32 cellular contexts compared by ENCODE assay signal in the genomic region with DNA sequence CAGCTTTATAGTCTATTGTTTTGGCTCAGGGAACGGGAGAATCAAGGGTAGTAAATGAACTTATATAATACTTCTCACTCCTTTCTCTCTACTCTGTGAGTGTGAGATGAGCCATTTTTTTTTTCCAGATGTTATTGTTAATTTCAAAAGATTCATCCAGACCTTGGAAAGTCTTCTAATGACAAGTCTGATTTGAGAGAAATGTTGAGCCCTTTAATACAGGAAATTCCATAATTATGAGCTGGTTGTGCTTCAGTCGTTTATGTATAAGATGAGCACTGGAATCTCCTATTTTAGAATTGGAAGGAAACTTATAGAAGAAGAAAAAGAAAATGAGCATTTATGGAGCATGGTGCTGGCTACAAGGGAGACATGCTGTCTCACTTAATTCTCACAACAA.
DNase-seq lines count a peak whose midpoint lies in the region; ATAC-seq and TF ChIP-seq lines count a peak whose summit lies in the region.
"Had no signal": no experiment of that assay in that cellular context is flagged by ENCODE, and none has a peak within 500 bp of the region (broad histone marks: within the 10 kb centered on the region; RNA-seq: fewer than 3 reads in every experiment).

No MANE protein-coding gene starts in this region.

- no peaks in the 10 kb centered on the region for H3K9me3 Mint-ChIP-seq in chondrocyte (ENCODE audit: low read depth)
- H3K9me3 Mint-ChIP-seq in nephron progenitor cell = no peaks in the 10 kb centered on the region
- no peaks in the 10 kb centered on the region for H3K9me3 Mint-ChIP-seq in CD4-positive, alpha-beta T cell
- H3K9me3 Mint-ChIP-seq in activated T-helper 17 cell treated with anti-CD3 and anti-CD28 coated beads, Interleukin-2, amount 50 U/mL, for 72 hours = no peaks in the 10 kb centered on the region
- H3K9me3 Mint-ChIP-seq: activated B cell treated with CpG ODN at 0.5 μM for 24 hours; activated CD4-positive, alpha-beta T cell treated with anti-CD3 and anti-CD28 coated beads, Interleukin-2, amount 10 ng/mL, durations not matched to agents 7 days and 5 days; activated naive CD4-positive, alpha-beta T cell treated with anti-CD3 and anti-CD28 coated beads, Interleukin-2, amount 50 U/mL, for 72 hours; dendritic cell treated with granulocyte-macrophage colony-stimulating factor and Interleukin-4, amounts not matched to agents 40 ng/mL and 50 ng/mL, for 4 days; natural killer cell treated with Interleukin-12 subunit alpha and Interleukin-12 subunit beta and Interleukin-15 and Interleukin-18, amount 100 ng/mL, for 72 hours had no signal

- H2BK15ac ChIP-seq in mesenchymal stem cell (ENCODE audit: low read depth, poor library complexity, severe bottlenecking) = no peak overlapping the region

- H3K27me3 Mint-ChIP-seq in chondrocyte (ENCODE audit: low read depth) (no peaks in the 10 kb centered on the region), nephron progenitor cell (ENCODE audit: low read depth, poor library complexity) (no peaks in the 10 kb centered on the region)
- H3K27me3 Mint-ChIP-seq in CD4-positive, alpha-beta T cell = peaks cover 5% of the 10 kb centered on the region
- H3K27me3 Mint-ChIP-seq in activated T-helper 17 cell treated with anti-CD3 and anti-CD28 coated beads, Interleukin-2, amount 50 U/mL, for 72 hours = peaks cover 5% of the 10 kb centered on the region
- H3K27me3 Mint-ChIP-seq: activated B cell treated with CpG ODN at 0.5 μM for 24 hours; dendritic cell treated with granulocyte-macrophage colony-stimulating factor and Interleukin-4, amounts not matched to agents 40 ng/mL and 50 ng/mL, for 4 days had no signal

- no peak overlapping the region for H2AFZ ChIP-seq in ACC112 (ENCODE audit: low read length, unreplicated experiment)
- no peak overlapping the region for H2AFZ ChIP-seq in mesenchymal stem cell (ENCODE audit: low read depth, low read length)

- H3K23ac ChIP-seq in mesenchymal stem cell (ENCODE audit: low read length in 2 of 2) = no peak overlapping the region

- TF ChIP-seq CTCF in RWPE2 (IDR thresholded peaks at IDR 0.05; ENCODE audit: poor library complexity, severe bottlenecking) (no peak), chondrocyte (IDR thresholded peaks at IDR 0.05) (no peak), nephron progenitor cell (IDR thresholded peaks at IDR 0.05) (no peak)
- TF ChIP-seq CTCF in CD4-positive, alpha-beta T cell (IDR thresholded peaks at IDR 0.05) = no peak

- CTCF ChIA-PET in CD4-positive, alpha-beta T cell (lab: Charles Lee) = no interaction called here

- no peak overlapping the region for H2BK5ac ChIP-seq in mesenchymal stem cell (ENCODE audit: low read depth, low read length, poor library complexity, severe bottlenecking)

- POLR2A ChIA-PET in CD4-positive, alpha-beta T cell (lab: Charles Lee) = no interaction called here

- H3K79me1 ChIP-seq in mesenchymal stem cell (replicated peaks; ENCODE audit: low read length, poor library complexity, severe bottlenecking) = peaks cover 28% of the 10 kb centered on the region

- no peak overlapping the region for H4K8ac ChIP-seq in mesenchymal stem cell (ENCODE audit: low read length)

- peak overlapping the region; percentile 90 for H3K27ac Mint-ChIP-seq in chondrocyte (ENCODE audit: unreplicated experiment)
- H3K27ac Mint-ChIP-seq in nephron progenitor cell = no peak overlapping the region
- H3K27ac Mint-ChIP-seq in CD4-positive, alpha-beta T cell = no peak overlapping the region
- H3K27ac Mint-ChIP-seq in activated T-helper 17 cell treated with anti-CD3 and anti-CD28 coated beads, Interleukin-2, amount 50 U/mL, for 72 hours = no peak overlapping the region
- H3K27ac Mint-ChIP-seq: activated B cell treated with CpG ODN at 0.5 μM for 24 hours; activated CD4-positive, alpha-beta T cell treated with anti-CD3 and anti-CD28 coated beads, Interleukin-2, amount 10 ng/mL, durations not matched to agents 7 days and 5 days; activated naive CD4-positive, alpha-beta T cell treated with anti-CD3 and anti-CD28 coated beads, Interleukin-2, amount 50 U/mL, for 72 hours; CD4-positive, CD25-positive, alpha-beta regulatory T cell; dendritic cell treated with granulocyte-macrophage colony-stimulating factor and Interleukin-4, amounts not matched to agents 40 ng/mL and 50 ng/mL, for 4 days; natural killer cell treated with Interleukin-12 subunit alpha and Interleukin-12 subunit beta and Interleukin-15 and Interleukin-18, amount 100 ng/mL, for 72 hours had no signal

- no peak overlapping the region for H2AK5ac ChIP-seq in mesenchymal stem cell (ENCODE audit: low read length, severe bottlenecking)

- no peak overlapping the region for H2BK120ac ChIP-seq in mesenchymal stem cell (ENCODE audit: low read depth, low read length)

- H3K27me3 ChIP-seq in ACC112 (ENCODE audit: insufficient read depth, low read length) = no peaks in the 10 kb centered on the region
- no peaks in the 10 kb centered on the region for H3K27me3 ChIP-seq in RWPE2 (ENCODE audit: insufficient read depth, poor library complexity, severe bottlenecking)
- no peaks in the 10 kb centered on the region for H3K27me3 ChIP-seq in mesenchymal stem cell (ENCODE audit: control insufficient read depth in 1 of 2, insufficient read depth in 1 of 2, low read length in 2 of 2)
- no peaks in the 10 kb centered on the region for H3K27me3 ChIP-seq in CD4-positive, alpha-beta T cell (ENCODE audit: control insufficient read depth, insufficient read depth, low read length)
- H3K27me3 ChIP-seq: ovary, SJCRH30 had no signal

- H3K4me1 ChIP-seq in ACC112 (ENCODE audit: control insufficient read depth, insufficient read depth, low read length, unreplicated experiment) (peaks cover 52% of the 10 kb centered on the region), RWPE2 (ENCODE audit: insufficient read depth, poor library complexity, severe bottlenecking) (peaks cover 14% of the 10 kb centered on the region), mesenchymal stem cell (ENCODE audit: control insufficient read depth, insufficient read depth, low read depth, low read length) (peaks cover 2% of the 10 kb centered on the region)
- H3K4me1 ChIP-seq: SJCRH30 had no signal

- H3K27ac ChIP-seq in ACC112 (ENCODE audit: low read depth, low read length) (peak overlapping the region; percentile 84), RWPE2 (ENCODE audit: poor library complexity, severe bottlenecking) (peak overlapping the region; percentile 43), mesenchymal stem cell (ENCODE audit: low read length, poor library complexity, severe bottlenecking) (no peak overlapping the region)
- no peak overlapping the region for H3K27ac ChIP-seq in CD4-positive, alpha-beta T cell (ENCODE audit: low read depth, low read length)
- H3K27ac ChIP-seq: ovary, SJCRH30, thoracic aorta had no signal

- H3K4me1 Mint-ChIP-seq in chondrocyte (ENCODE audit: low read depth) = peaks cover 100% of the 10 kb centered on the region
- H3K4me1 Mint-ChIP-seq in nephron progenitor cell = peaks cover 32% of the 10 kb centered on the region
- no peaks in the 10 kb centered on the region for H3K4me1 Mint-ChIP-seq in CD4-positive, alpha-beta T cell (ENCODE audit: low read depth)
- H3K4me1 Mint-ChIP-seq in activated T-helper 17 cell treated with anti-CD3 and anti-CD28 coated beads, Interleukin-2, amount 50 U/mL, for 72 hours = no peaks in the 10 kb centered on the region
- H3K4me1 Mint-ChIP-seq: activated B cell treated with CpG ODN at 0.5 μM for 24 hours; activated CD4-positive, alpha-beta T cell treated with anti-CD3 and anti-CD28 coated beads, Interleukin-2, amount 10 ng/mL, durations not matched to agents 7 days and 5 days; CD4-positive, CD25-positive, alpha-beta regulatory T cell had no signal

- no peak overlapping the region for H3K4me2 ChIP-seq in mesenchymal stem cell (ENCODE audit: low read length, poor library complexity, severe bottlenecking)

- H3K4me3 Mint-ChIP-seq in chondrocyte (ENCODE audit: unreplicated experiment) (peak overlapping the region; percentile 29), nephron progenitor cell (no peak overlapping the region)
- no peak overlapping the region for H3K4me3 Mint-ChIP-seq in CD4-positive, alpha-beta T cell
- H3K4me3 Mint-ChIP-seq in activated T-helper 17 cell treated with anti-CD3 and anti-CD28 coated beads, Interleukin-2, amount 50 U/mL, for 72 hours = no peak overlapping the region
- H3K4me3 Mint-ChIP-seq: activated B cell treated with CpG ODN at 0.5 μM for 24 hours; activated CD4-positive, alpha-beta T cell treated with anti-CD3 and anti-CD28 coated beads, Interleukin-2, amount 10 ng/mL, durations not matched to agents 7 days and 5 days; CD4-positive, CD25-positive, alpha-beta regulatory T cell; dendritic cell treated with granulocyte-macrophage colony-stimulating factor and Interleukin-4, amounts not matched to agents 40 ng/mL and 50 ng/mL, for 4 days; natural killer cell treated with Interleukin-12 subunit alpha and Interleukin-12 subunit beta and Interleukin-15 and Interleukin-18, amount 100 ng/mL, for 72 hours had no signal

- H3K36me3 ChIP-seq in ACC112 (ENCODE audit: insufficient read depth, low read length) (peaks cover 10% of the 10 kb centered on the region), RWPE2 (ENCODE audit: low read depth) (no peaks in the 10 kb centered on the region), mesenchymal stem cell (ENCODE audit: control insufficient read depth in 1 of 2, insufficient read depth in 2 of 2, low read depth in 1 of 2, low read length in 2 of 2) (peaks cover 8 to 70% of the 10 kb centered on the region in 2 experiments)
- H3K36me3 ChIP-seq: esophagus squamous epithelium, ovary, SJCRH30, thoracic aorta had no signal

- no peak overlapping the region for H3K14ac ChIP-seq in mesenchymal stem cell (ENCODE audit: low read length in 2 of 2)

- peaks cover 87% of the 10 kb centered on the region for H3K79me2 ChIP-seq in ACC112 (ENCODE audit: control insufficient read depth, insufficient read depth, low read length, unreplicated experiment)

- no peak overlapping the region for H2BK12ac ChIP-seq in mesenchymal stem cell (ENCODE audit: low read length in 2 of 2)

- WGBS in mesenchymal stem cell = 0% methylated on average over 1 of the region's 2 CpGs

- peaks cover 21% of the 10 kb centered on the region for H3K36me3 Mint-ChIP-seq in chondrocyte (ENCODE audit: low read depth)
- no peaks in the 10 kb centered on the region for H3K36me3 Mint-ChIP-seq in nephron progenitor cell (ENCODE audit: low read depth)
- no peaks in the 10 kb centered on the region for H3K36me3 Mint-ChIP-seq in CD4-positive, alpha-beta T cell (ENCODE audit: low read depth)
- no peaks in the 10 kb centered on the region for H3K36me3 Mint-ChIP-seq in activated T-helper 17 cell treated with anti-CD3 and anti-CD28 coated beads, Interleukin-2, amount 50 U/mL, for 72 hours (ENCODE audit: low read depth)
- H3K36me3 Mint-ChIP-seq: activated naive CD4-positive, alpha-beta T cell treated with anti-CD3 and anti-CD28 coated beads, Interleukin-2, amount 50 U/mL, for 72 hours; CD4-positive, CD25-positive, alpha-beta regulatory T cell; natural killer cell treated with Interleukin-12 subunit alpha and Interleukin-12 subunit beta and Interleukin-15 and Interleukin-18, amount 100 ng/mL, for 72 hours had no signal

- no peak overlapping the region for H4K91ac ChIP-seq in mesenchymal stem cell (ENCODE audit: low read length)

- DNase-seq in RWPE2 (ENCODE audit: low spot score) (no peak), chondrocyte (ENCODE audit: low spot score) (no peak), mesenchymal stem cell (peak; percentile 55), nephron progenitor cell (no peak), CD1c-positive myeloid dendritic cell (ENCODE audit: extremely low spot score) (no peak)
- no peak for DNase-seq in CD4-positive, alpha-beta T cell
- DNase-seq: 8988T; activated B cell treated with CpG ODN at 0.5 μM for 24 hours; activated CD4-positive, alpha-beta T cell treated with anti-CD3 and anti-CD28 coated beads, Interleukin-2, amount 10 ng/mL, durations not matched to agents 7 days and 5 days; activated effector memory CD4-positive, alpha-beta T cell treated with Interleukin-2 at 50 U/mL for 16 hours; anterior cingulate cortex; CD4-positive, CD25-positive, alpha-beta regulatory T cell; central memory CD4-positive, alpha-beta T cell; esophagus squamous epithelium; H7; hippocampal formation; KBM-7; left cardiac atrium; NCI-H1092 treated with DMSO at 0.1 percent for 48 hours; NCI-H187 treated with DMSO at 0.1 percent for 48 hours; NCI-H2171; NCI-H510A; ovary; SJCRH30; small intestine; stimulated activated naive CD4-positive, alpha-beta T cell treated with Interleukin-2 at 50 U/mL for 16 hours had no signal

- intact Hi-C loops in CD4-positive, alpha-beta T cell (cut with DNase I, micrococcal nuclease) = no loop called here

- H3K9me3 ChIP-seq in RWPE2 (ENCODE audit: severe bottlenecking) = no peaks in the 10 kb centered on the region
- no peaks in the 10 kb centered on the region for H3K9me3 ChIP-seq in mesenchymal stem cell (ENCODE audit: control insufficient read depth, low read length)
- H3K9me3 ChIP-seq in CD4-positive, alpha-beta T cell (ENCODE audit: control insufficient read depth, low read length) = no peaks in the 10 kb centered on the region
- H3K9me3 ChIP-seq: esophagus squamous epithelium, ovary, SJCRH30, thoracic aorta had no signal

- peak overlapping the region in 1 of 2 experiments; percentile 91 for H3K4ac ChIP-seq in mesenchymal stem cell (ENCODE audit: low read depth in 1 of 2, low read length in 2 of 2)

- H3K18ac ChIP-seq in mesenchymal stem cell (ENCODE audit: low read depth in 1 of 2, low read length in 2 of 2) = peak overlapping the region in 1 of 2 experiments; percentile 95

- peak; percentile 59; the same call in 2 of the 3 replicates for ATAC-seq in RWPE2 (ENCODE audit: low read depth)
- no peak for ATAC-seq in CD4-positive, alpha-beta T cell (ENCODE audit: poor library complexity)
- ATAC-seq in activated T-helper 17 cell treated with anti-CD3 and anti-CD28 coated beads, Interleukin-2, amount 50 U/mL, for 72 hours (replicated peaks) = no peak
- ATAC-seq: activated naive CD4-positive, alpha-beta T cell treated with anti-CD3 and anti-CD28 coated beads, Interleukin-2, amount 50 U/mL, for 72 hours; left cardiac atrium; natural killer cell treated with Interleukin-12 subunit alpha and Interleukin-12 subunit beta and Interleukin-15 and Interleukin-18, amount 100 ng/mL, for 72 hours had no signal

- H3K4me3 ChIP-seq in ACC112 (ENCODE audit: low read depth, low read length) (peak overlapping the region; percentile 6; the same call in 1 of the 2 replicates), RWPE2 (ENCODE audit: severe bottlenecking) (no peak overlapping the region), mesenchymal stem cell (ENCODE audit: insufficient read depth in 1 of 2, low read depth in 1 of 2, low read length in 2 of 2) (no peak overlapping the region)
- H3K4me3 ChIP-seq: esophagus squamous epithelium, ovary, SJCRH30, thoracic aorta had no signal

- peak overlapping the region; percentile 74 for H3K9ac ChIP-seq in mesenchymal stem cell (ENCODE audit: low read length)

Comparison
In these comparisons a context has a peak if more than half of its experiments do, and no peak if none do; other contexts are left out.
1. H3K27ac ChIP-seq: peak in ACC112 (single experiment) and RWPE2 (single experiment); none in mesenchymal stem cell (single experiment) and CD4-positive, alpha-beta T cell (single experiment).